In the genomic region with DNA sequence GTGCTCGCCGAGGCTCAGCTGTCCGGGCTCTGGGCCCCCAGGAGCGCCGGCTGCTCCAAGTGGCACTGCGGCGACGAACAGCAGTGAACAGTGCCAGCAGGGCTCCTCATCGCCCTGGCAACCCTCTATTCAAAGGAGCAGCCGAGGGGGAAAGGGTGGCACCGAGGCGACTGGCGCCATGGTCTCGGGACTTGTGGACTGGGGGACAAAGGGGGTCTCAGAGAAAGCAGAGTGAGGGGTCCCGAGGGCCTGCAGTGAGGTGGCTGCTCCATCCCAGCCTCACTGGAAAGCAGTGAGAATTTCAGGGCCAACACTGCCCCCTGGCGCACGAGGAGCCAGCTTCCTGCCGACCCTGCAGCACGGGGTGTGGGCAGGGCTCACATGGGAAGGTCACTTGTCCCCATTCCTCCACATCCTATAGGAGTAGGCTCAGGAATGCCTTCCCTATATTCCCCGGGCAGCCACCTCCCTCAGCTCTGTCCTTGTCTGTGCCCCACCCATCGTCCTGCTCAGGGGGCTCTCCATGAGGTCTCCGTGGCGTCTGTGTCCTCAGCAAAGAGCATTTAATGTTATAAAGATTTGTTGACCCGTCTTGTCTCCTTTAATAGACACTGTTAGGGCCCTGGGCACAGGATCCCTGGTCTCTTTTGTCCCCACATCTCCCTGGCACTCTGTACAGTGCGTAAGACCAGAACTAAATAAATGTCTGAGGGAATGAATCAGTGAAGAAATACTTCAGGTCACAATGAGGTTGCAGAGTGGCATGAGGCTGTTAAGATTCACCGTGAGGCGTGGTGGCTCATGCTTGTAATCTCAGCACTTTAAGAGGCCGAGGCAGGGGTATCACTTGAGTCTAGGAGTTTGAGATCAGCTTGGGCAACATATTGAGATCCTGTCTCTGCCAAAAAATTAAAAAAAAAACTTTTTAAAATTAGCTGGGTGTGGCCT, we compare ENCODE assay signal across 8 cellular contexts. TPM values are rescaled to one million over a fixed set of nuclear protein-coding genes. Genes with fewer than 3 reads are reported as not detected.
DNase-seq lines count a peak whose midpoint lies in the region; ATAC-seq and TF ChIP-seq lines count a peak whose summit lies in the region.

No MANE protein-coding gene starts in this region.

- no peak overlapping the region for H3K4me3 Mint-ChIP-seq in activated T-cell treated with anti-CD3 and anti-CD28 coated beads, Interleukin-2, amount 50 U/mL, for 24 hours
- H3K4me3 Mint-ChIP-seq in natural killer cell, result no peak overlapping the region

- H3K4me3 ChIP-seq in HAP-1 (no peak overlapping the region), esophagus squamous epithelium (peak overlapping the region in 3 of 4 donors; percentile 28 to 51 (median 29)), stomach (peak overlapping the region; percentile 29 to 37 (median 31))

- intact Hi-C loops in esophagus squamous epithelium (cut with DNase I), result no loop called here
- intact Hi-C loops in natural killer cell (cut with micrococcal nuclease), result loop anchor here (1.0 kb wide), 1 partner anchor 189 kb away; no protein-coding TSS in a partner anchor
- intact Hi-C loops in stomach (cut with DNase I; ENCODE audit: low total_unique reads), result no loop called here

- TF ChIP-seq POLR2A in esophagus squamous epithelium (IDR thresholded peaks at IDR 0.05), result no peak
- TF ChIP-seq POLR2A in stomach (IDR thresholded peaks at IDR 0.05), result no peak

- ATAC-seq in natural killer cell (peak in 2 of 3 donors; percentile 34 to 64), GM19397 (IDR thresholded peaks at IDR 0.05; ENCODE audit: unreplicated experiment) (no peak)

- no peak overlapping the region for H3K27ac Mint-ChIP-seq in activated T-cell treated with anti-CD3 and anti-CD28 coated beads, Interleukin-2, amount 50 U/mL, for 24 hours
- no peak overlapping the region for H3K27ac Mint-ChIP-seq in natural killer cell

- peaks cover 14% of the 10 kb centered on the region for H3K4me1 Mint-ChIP-seq in activated T-cell treated with anti-CD3 and anti-CD28 coated beads, Interleukin-2, amount 50 U/mL, for 24 hours (ENCODE audit: low read depth)
- H3K4me1 Mint-ChIP-seq in natural killer cell, result peaks cover 0 to 11% of the 10 kb centered on the region in 2 donors

- no peaks in the 10 kb centered on the region for H3K27me3 ChIP-seq in HAP-1 (ENCODE audit: low read depth)
- H3K27me3 ChIP-seq in esophagus squamous epithelium, result no peaks in the 10 kb centered on the region
- H3K27me3 ChIP-seq in stomach, result no peaks in the 10 kb centered on the region

- H3K36me3 Mint-ChIP-seq in activated T-cell treated with anti-CD3 and anti-CD28 coated beads, Interleukin-2, amount 50 U/mL, for 24 hours (ENCODE audit: low read depth), result no peaks in the 10 kb centered on the region
- no peaks in the 10 kb centered on the region for H3K36me3 Mint-ChIP-seq in natural killer cell

- H3K27ac ChIP-seq in esophagus squamous epithelium (peak overlapping the region; percentile 40 to 77 (median 74)), stomach (peak overlapping the region; percentile 42 to 80 (median 72))

- DNase-seq in Ammon's horn (ENCODE audit: low spot score) (peak; percentile 89), HAP-1 (ENCODE audit: low spot score in 2 of 2) (peak; percentile 36 to 88), NOMO-1 treated with DMSO at 0.1 percent for 48 hours (lab: John Stamatoyannopoulos, UW; ENCODE audit: unreplicated experiment) (peak; percentile 14), esophagus squamous epithelium (lab: John Stamatoyannopoulos, UW) (no peak), natural killer cell (peak; percentile 44), stomach (peak; percentile 79)
- peak; percentile 71 for DNase-seq in activated T-cell treated with anti-CD3 and anti-CD28 coated beads, Interleukin-2, amount 50 U/mL, for 24 hours

- TF ChIP-seq CTCF in esophagus squamous epithelium (IDR thresholded peaks at IDR 0.05), result peak; percentile 40 to 76 (median 69)
- TF ChIP-seq CTCF in natural killer cell (IDR thresholded peaks at IDR 0.05), result peak; percentile 53
- TF ChIP-seq CTCF in stomach (IDR thresholded peaks at IDR 0.05), result peak in 5 of 7 experiments; percentile 57 to 79 (median 69)

- in situ Hi-C loops in HAP-1 (cut with MboI; ENCODE audit: low sequenced_read_pairs), result no loop called here

- H3K9me3 ChIP-seq in HAP-1 (no peaks in the 10 kb centered on the region), esophagus squamous epithelium (no peaks in the 10 kb centered on the region), stomach (no peaks in the 10 kb centered on the region)

- H3K4me1 ChIP-seq in HAP-1, result no peaks in the 10 kb centered on the region
- H3K4me1 ChIP-seq in esophagus squamous epithelium, result peaks cover 34 to 62% (median 41%) of the 10 kb centered on the region in 3 donors
- peaks cover 58 to 65% (median 62%) of the 10 kb centered on the region in 4 donors for H3K4me1 ChIP-seq in stomach

- H3K36me3 ChIP-seq in HAP-1 (replicated peaks) (no peaks in the 10 kb centered on the region), esophagus squamous epithelium (no peaks in the 10 kb centered on the region), stomach (no peaks in the 10 kb centered on the region)

- H3K27me3 Mint-ChIP-seq in activated T-cell treated with anti-CD3 and anti-CD28 coated beads, Interleukin-2, amount 50 U/mL, for 24 hours, result no peaks in the 10 kb centered on the region
- H3K27me3 Mint-ChIP-seq in natural killer cell (ENCODE audit: low read depth in 2 of 2), result peaks cover 0 to 2% of the 10 kb centered on the region in 2 donors

- no peak for TF ChIP-seq EP300 in stomach (IDR thresholded peaks at IDR 0.05)

- WGBS in esophagus squamous epithelium, 2 donors, result 29 to 50% methylated on average over 15 to 23 of the region's 28 CpGs
- WGBS in stomach, 5 donors, result 29 to 37% (median 31%) methylated on average over 28 of the region's 28 CpGs

- no peaks in the 10 kb centered on the region for H3K9me3 Mint-ChIP-seq in activated T-cell treated with anti-CD3 and anti-CD28 coated beads, Interleukin-2, amount 50 U/mL, for 24 hours
- H3K9me3 Mint-ChIP-seq in natural killer cell, result no peaks in the 10 kb centered on the region

RNA-seq across cellular contexts. Expression of a gene that starts 26.4 kb away (rescaled TPM):
- 10 to 100 TPM in 1 of 4 donors, 1 to 10 TPM in 3; 6.7 to 13.5 (median 7.2) TPM for total RNA-seq in esophagus squamous epithelium
- 1 to 10 TPM; 1.2 to 3.4 (median 2.0) TPM for total RNA-seq in natural killer cell
- total RNA-seq in stomach, result 10 to 100 TPM in 4 of 5 donors, 1 to 10 TPM in 1; 7.3 to 37.9 (median 19.2) TPM
- polyA plus RNA-seq in stomach, result 10 to 100 TPM in 1 of 3 donors, 1 to 10 TPM in 2; 2.1 to 12.7 (median 7.9) TPM

RNA-seq across cellular contexts. Expression of a gene that starts 40.1 kb away (rescaled TPM):
- 10 to 100 TPM in 3 of 4 donors, 1 to 10 TPM in 1; 8.9 to 29.7 (median 21.8) TPM for total RNA-seq in esophagus squamous epithelium
- total RNA-seq in natural killer cell, result 10 to 100 TPM; 41.3 to 47.0 (median 41.7) TPM
- total RNA-seq in stomach, result 100 to 1,000 TPM in 1 of 5 donors, 10 to 100 TPM in 2, 1 to 10 TPM in 1, under 1 TPM in 1; 0.58 to 124 (median 19.4) TPM
- 10 to 100 TPM in 2 of 3 donors, 1 to 10 TPM in 1; 9.7 to 22.5 (median 10.1) TPM for polyA plus RNA-seq in stomach
